14 cellular contexts compared by ENCODE assay signal in the genomic region with DNA sequence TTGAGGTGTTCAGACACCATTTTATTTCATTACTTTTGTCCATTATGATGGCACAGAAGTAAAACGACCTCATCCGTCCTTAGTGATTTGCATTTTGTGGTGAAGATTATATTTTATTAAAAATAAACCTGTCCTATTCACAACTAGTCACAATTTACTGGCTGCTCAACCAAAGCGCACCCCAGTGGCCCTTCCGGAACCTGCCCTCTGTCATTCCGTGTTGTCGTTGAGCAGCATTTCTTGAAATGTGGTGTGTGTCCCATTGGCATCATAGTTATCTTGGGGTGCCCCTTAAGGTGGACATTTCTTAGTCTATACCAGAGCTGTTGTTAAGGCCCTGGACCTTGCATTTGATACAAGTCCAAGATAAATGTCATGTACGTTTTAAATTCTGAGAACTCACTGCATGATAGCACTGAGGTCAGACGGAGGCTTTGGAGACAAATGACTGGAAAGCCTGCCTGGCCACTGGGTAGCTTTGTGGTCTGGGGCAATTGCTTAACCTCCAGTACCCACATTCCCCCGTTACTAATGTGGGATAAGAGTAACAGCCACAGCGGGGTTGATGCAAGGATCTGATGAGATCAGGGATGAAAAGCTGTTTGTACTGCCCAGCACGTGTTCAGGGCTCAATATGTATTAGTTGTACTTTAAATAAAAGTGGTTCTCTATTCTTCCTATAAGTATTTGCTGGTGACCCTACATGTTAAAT. TPM values are rescaled to one million over a fixed set of nuclear protein-coding genes. Genes with fewer than 3 reads are reported as not detected.
DNase-seq lines count a peak whose midpoint lies in the region; ATAC-seq and TF ChIP-seq lines count a peak whose summit lies in the region.
"Had no signal": no experiment of that assay in that cellular context is flagged by ENCODE, and none has a peak within 500 bp of the region (broad histone marks: within the 10 kb centered on the region; RNA-seq: fewer than 3 reads in every experiment).

No MANE protein-coding gene starts in this region.

- H3K4me1 ChIP-seq in GM23338 (ENCODE audit: insufficient read depth) (no peaks in the 10 kb centered on the region), osteoblast (ENCODE audit: insufficient read depth, low read length) (peaks cover 71% of the 10 kb centered on the region)

- DNase-seq in GM23338 (ENCODE audit: low spot score) (no peak), OCI-M1 (lab: John Stamatoyannopoulos, UW) (peak; percentile 93), choroid plexus epithelial cell (ENCODE audit: low read depth) (peak; percentile 91), osteoblast (ENCODE audit: insufficient read length, low spot score, missing footprints) (no peak), hepatic stellate cell (ENCODE audit: low spot score) (no peak)
- no peak for DNase-seq in activated CD8-positive, alpha-beta T cell treated with anti-CD3 and anti-CD28 coated beads, Interleukin-2, amount 10 ng/mL, durations not matched to agents 7 days and 5 days
- no peak for DNase-seq in activated T-cell treated with anti-CD3 and anti-CD28 coated beads, Interleukin-2, amount 50 U/mL, for 1 hour
- DNase-seq: activated CD4-positive, CD25-positive, alpha-beta regulatory T cell treated with anti-CD3 and anti-CD28 coated beads, Interleukin-2, amount 50 U/mL, for 72 hours; glutamatergic neuron; NCI-H510A; Right ventricle myocardium superior; stimulated activated CD4-positive, alpha-beta T cell treated with anti-CD3 and anti-CD28 coated beads, Interleukin-1b, Interleukin-23, amount 100 ng/mL, for 48 hours; stimulated activated naive B cell treated with anti-CD40 and anti-IgM and Interleukin-4, amounts not matched to agents 10 μg/mL and 1 μg/mL and 100 μg/mL, for 72 hours had no signal

- no peak overlapping the region for H3K27ac ChIP-seq in GM23338 (ENCODE audit: low read depth)
- peak overlapping the region; percentile 90 for H3K27ac ChIP-seq in osteoblast (ENCODE audit: low read depth, low read length)

- ATAC-seq in GM23338: no peak
- no peak for ATAC-seq in GM18868 (IDR thresholded peaks at IDR 0.05; ENCODE audit: unreplicated experiment)
- no peak for ATAC-seq in activated CD8-positive, alpha-beta T cell treated with anti-CD3 and anti-CD28 coated beads, Interleukin-2, amount 10 ng/mL, durations not matched to agents 7 days and 5 days
- ATAC-seq: stimulated activated naive B cell treated with anti-CD40 and anti-IgM and Interleukin-4, amounts not matched to agents 10 μg/mL and 1 μg/mL and 100 μg/mL, for 72 hours had no signal

- peaks cover 42% of the 10 kb centered on the region for H3K79me2 ChIP-seq in GM23338 (replicated peaks; ENCODE audit: insufficient read depth)
- H3K79me2 ChIP-seq in osteoblast (ENCODE audit: insufficient read depth, low read length): peaks cover 91% of the 10 kb centered on the region

- H2AFZ ChIP-seq in GM23338 (no peak overlapping the region), osteoblast (ENCODE audit: low read length) (no peak overlapping the region)

- H3K27ac Mint-ChIP-seq in GM23338: no peak overlapping the region
- H3K27ac Mint-ChIP-seq in activated CD8-positive, alpha-beta T cell treated with anti-CD3 and anti-CD28 coated beads, Interleukin-2, amount 10 ng/mL, durations not matched to agents 7 days and 5 days: no peak overlapping the region
- H3K27ac Mint-ChIP-seq: stimulated activated naive B cell treated with anti-CD40 and anti-IgM and Interleukin-4, amounts not matched to agents 10 μg/mL and 1 μg/mL and 100 μg/mL, for 72 hours had no signal

- H3K36me3 ChIP-seq in GM23338 (ENCODE audit: insufficient read depth) (no peaks in the 10 kb centered on the region), osteoblast (ENCODE audit: insufficient read depth, low read length) (peaks cover 42% of the 10 kb centered on the region)

- no peak overlapping the region for H3K4me3 ChIP-seq in GM23338
- no peak overlapping the region for H3K4me3 ChIP-seq in choroid plexus epithelial cell (ENCODE audit: low read depth, low read length)
- no peak overlapping the region for H3K4me3 ChIP-seq in osteoblast (ENCODE audit: insufficient read depth, low read length)

- H4K20me1 ChIP-seq in GM23338 (replicated peaks; ENCODE audit: insufficient read depth) (peaks cover 7% of the 10 kb centered on the region; the same call in 1 of the 2 replicates), osteoblast (ENCODE audit: insufficient read depth, low read length) (peaks cover 2% of the 10 kb centered on the region)

- CTCF ChIA-PET in activated CD8-positive, alpha-beta T cell treated with anti-CD3 and anti-CD28 coated beads, Interleukin-2, amount 10 ng/mL, durations not matched to agents 7 days and 5 days (lab: Charles Lee): interaction anchor here (1.2 to 1.4 kb wide), 2 partner anchors 13 to 26 kb away, joined by 3 to 5 read pairs; no protein-coding TSS in a partner anchor

- POLR2A ChIA-PET in activated CD8-positive, alpha-beta T cell treated with anti-CD3 and anti-CD28 coated beads, Interleukin-2, amount 10 ng/mL, durations not matched to agents 7 days and 5 days (lab: Charles Lee): no interaction called here

- no peak overlapping the region for H3K4me3 Mint-ChIP-seq in GM23338
- no peak overlapping the region for H3K4me3 Mint-ChIP-seq in activated CD8-positive, alpha-beta T cell treated with anti-CD3 and anti-CD28 coated beads, Interleukin-2, amount 10 ng/mL, durations not matched to agents 7 days and 5 days
- H3K4me3 Mint-ChIP-seq: stimulated activated naive B cell treated with anti-CD40 and anti-IgM and Interleukin-4, amounts not matched to agents 10 μg/mL and 1 μg/mL and 100 μg/mL, for 72 hours had no signal

- H3K9me3 Mint-ChIP-seq in GM23338: no peaks in the 10 kb centered on the region
- no peaks in the 10 kb centered on the region for H3K9me3 Mint-ChIP-seq in activated CD8-positive, alpha-beta T cell treated with anti-CD3 and anti-CD28 coated beads, Interleukin-2, amount 10 ng/mL, durations not matched to agents 7 days and 5 days (ENCODE audit: insufficient read depth)
- H3K9me3 Mint-ChIP-seq: stimulated activated naive B cell treated with anti-CD40 and anti-IgM and Interleukin-4, amounts not matched to agents 10 μg/mL and 1 μg/mL and 100 μg/mL, for 72 hours had no signal

- no peaks in the 10 kb centered on the region for H3K9me3 ChIP-seq in osteoblast (ENCODE audit: low read depth, low read length)

- H3K4me2 ChIP-seq in GM23338 (no peak overlapping the region), osteoblast (ENCODE audit: insufficient read depth, low read length) (peak overlapping the region; percentile 64)

- H3F3A ChIP-seq in GM23338 (replicated peaks; ENCODE audit: low read depth): no peaks in the 10 kb centered on the region

- H3K27me3 Mint-ChIP-seq in GM23338 (ENCODE audit: insufficient read depth, low read depth, poor library complexity): no peaks in the 10 kb centered on the region
- no peaks in the 10 kb centered on the region for H3K27me3 Mint-ChIP-seq in activated CD8-positive, alpha-beta T cell treated with anti-CD3 and anti-CD28 coated beads, Interleukin-2, amount 10 ng/mL, durations not matched to agents 7 days and 5 days (ENCODE audit: low read depth)
- H3K27me3 Mint-ChIP-seq: stimulated activated naive B cell treated with anti-CD40 and anti-IgM and Interleukin-4, amounts not matched to agents 10 μg/mL and 1 μg/mL and 100 μg/mL, for 72 hours had no signal

- peak; percentile 21 to 39; a peak in 2 of 4 replicates for TF ChIP-seq CTCF in GM23338 (conservative IDR thresholded peaks at IDR 0.05; ENCODE audit: low read depth in 2 of 2)
- TF ChIP-seq CTCF in choroid plexus epithelial cell (conservative IDR thresholded peaks at IDR 0.05; ENCODE audit: low read depth, low read length): peak; percentile 11
- TF ChIP-seq CTCF in osteoblast (IDR thresholded peaks at IDR 0.05; ENCODE audit: extremely low read depth, low read depth, low read length): peak; percentile 19

- H3K4me1 Mint-ChIP-seq in GM23338: no peaks in the 10 kb centered on the region
- H3K4me1 Mint-ChIP-seq in activated CD8-positive, alpha-beta T cell treated with anti-CD3 and anti-CD28 coated beads, Interleukin-2, amount 10 ng/mL, durations not matched to agents 7 days and 5 days (ENCODE audit: low read depth): no peaks in the 10 kb centered on the region

- H3K27me3 ChIP-seq in GM23338 (ENCODE audit: insufficient read depth) (no peaks in the 10 kb centered on the region), osteoblast (ENCODE audit: insufficient read depth, low read length) (no peaks in the 10 kb centered on the region)

- no peaks in the 10 kb centered on the region for H3K9me2 ChIP-seq in GM23338 (ENCODE audit: insufficient read depth)

- H3K36me3 Mint-ChIP-seq in GM23338 (ENCODE audit: low read depth): peaks cover 5% of the 10 kb centered on the region
- peaks cover 5% of the 10 kb centered on the region for H3K36me3 Mint-ChIP-seq in activated CD8-positive, alpha-beta T cell treated with anti-CD3 and anti-CD28 coated beads, Interleukin-2, amount 10 ng/mL, durations not matched to agents 7 days and 5 days (ENCODE audit: low read depth)

RNA-seq across cellular contexts. Expression of gene BACH1, which starts 36.2 kb away (rescaled TPM):
- total RNA-seq in GM23338 (2014; rRNA removed; shearing (Covaris generic)): 41.2 and 41.4 TPM in 2 replicates
- polyA plus RNA-seq in GM23338 (2016; fragmentation: Nextera tagmentation; extraction: Ambion mirVana): 18.4 and 18.9 TPM in 2 replicates
- 153 and 189 TPM in 2 replicates for total RNA-seq in osteoblast
- 10 to 100 TPM; 23.5 to 23.7 TPM for total RNA-seq in activated CD8-positive, alpha-beta T cell treated with anti-CD3 and anti-CD28 coated beads, Interleukin-2, amount 10 ng/mL, durations not matched to agents 7 days and 5 days

Comparison
In these comparisons a context has a peak if more than half of its experiments do, and no peak if none do; other contexts are left out.
1. DNase-seq: peak in OCI-M1 (single experiment) and choroid plexus epithelial cell (single experiment); none in GM23338 (single experiment), osteoblast (single experiment), activated CD8-positive, alpha-beta T cell treated with anti-CD3 and anti-CD28 coated beads, Interleukin-2, amount 10 ng/mL, durations not matched to agents 7 days and 5 days (single experiment), hepatic stellate cell (single experiment) and activated T-cell treated with anti-CD3 and anti-CD28 coated beads, Interleukin-2, amount 50 U/mL, for 1 hour (single experiment).
2. Peak in every context shown above with its lines, with median percentiles within 50 percentile points of each other: CTCF ChIP-seq.